ENCODE assay signal across 33 cellular contexts in the genomic region with DNA sequence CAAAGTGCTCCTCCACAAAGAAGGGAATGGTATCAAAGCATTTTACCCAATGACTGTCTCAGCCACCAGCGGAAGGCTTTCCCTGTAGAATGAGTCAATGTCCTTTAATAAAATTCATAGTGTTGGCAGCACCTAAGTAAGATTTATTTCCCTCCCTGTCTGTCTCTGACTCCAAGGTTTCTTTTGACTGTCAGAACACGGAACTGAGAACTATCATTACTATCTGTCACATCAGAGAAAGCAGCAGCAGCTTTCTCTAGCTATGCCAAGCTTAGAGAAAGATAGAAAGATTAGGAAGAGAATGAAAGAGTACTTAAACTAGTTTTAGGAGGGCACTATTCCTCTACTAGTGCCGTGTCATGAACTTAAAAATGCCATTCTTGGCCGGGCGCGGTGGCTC.
A peak's percentile ranks its signal among the peaks of the same experiment; 100 is the strongest.
DNase-seq lines count a peak whose midpoint lies in the region; ATAC-seq and TF ChIP-seq lines count a peak whose summit lies in the region.
"Had no signal": no experiment of that assay in that cellular context is flagged by ENCODE, and none has a peak within 500 bp of the region (broad histone marks: within the 10 kb centered on the region; RNA-seq: fewer than 3 reads in every experiment).

No MANE protein-coding gene starts in this region.

- TF ChIP-seq EP300 in SK-N-SH (IDR thresholded peaks at IDR 0.05; ENCODE audit: borderline replicate concordance in 1 of 2, low read depth in 1 of 2, low read length in 1 of 2) (no peak), neural cell (conservative IDR thresholded peaks at IDR 0.05; ENCODE audit: poor library complexity, severe bottlenecking) (peak; percentile 83)

- no peak overlapping the region for H3K4me2 ChIP-seq in SK-N-SH
- no peak overlapping the region for H3K4me2 ChIP-seq in Loucy (ENCODE audit: low read depth, low read length, poor library complexity, severe bottlenecking)
- H3K4me2 ChIP-seq in neural cell (ENCODE audit: low read length), result no peak overlapping the region
- H3K4me2 ChIP-seq: A549; BLaER1; BLaER1 treated with 17β-estradiol and CSF1 and Interleukin-3, amounts not matched to agents 10 nM and 100 nM had no signal

- H3K9me2 ChIP-seq in SK-N-SH (no peaks in the 10 kb centered on the region), Loucy (replicated peaks; ENCODE audit: low read depth, low read length) (no peaks in the 10 kb centered on the region), neural cell (ENCODE audit: insufficient read depth, low read length) (no peaks in the 10 kb centered on the region)

- H3K27ac ChIP-seq in SK-N-SH (ENCODE audit: low read depth in 2 of 2, low read length in 1 of 2) (no peak overlapping the region), neural cell (ENCODE audit: low read length) (peak overlapping the region; percentile 1)
- H3K27ac ChIP-seq: 22Rv1; A549; BLaER1; BLaER1 treated with 17β-estradiol and CSF1 and Interleukin-3, amounts not matched to agents 10 nM and 100 nM; C4-2B had no signal

- no peak for ATAC-seq in SK-N-SH treated with all-trans-retinoic acid at 6 μM for 48 hours
- ATAC-seq in stimulated activated naive CD8-positive, alpha-beta T cell treated with anti-CD3 and anti-CD28 coated beads, Interleukin-15, amount 100 ng/mL, for 72 hours, result no peak
- ATAC-seq: A549; CD8-positive, alpha-beta T cell had no signal

- H3K36me3 ChIP-seq in SK-N-SH (replicated peaks in 1 of 2; ENCODE audit: control insufficient read depth in 1 of 2, insufficient read depth in 2 of 2, low read length in 1 of 2), result no peaks in the 10 kb centered on the region
- H3K36me3 ChIP-seq in Loucy (ENCODE audit: insufficient read depth, low read length), result no peaks in the 10 kb centered on the region
- no peaks in the 10 kb centered on the region for H3K36me3 ChIP-seq in neural cell (ENCODE audit: insufficient read depth, low read length)
- H3K36me3 ChIP-seq: BE2C; BLaER1; BLaER1 treated with 17β-estradiol and CSF1 and Interleukin-3, amounts not matched to agents 10 nM and 100 nM had no signal

- H3K4me1 Mint-ChIP-seq in stimulated activated naive CD8-positive, alpha-beta T cell treated with anti-CD3 and anti-CD28 coated beads, Interleukin-15, amount 100 ng/mL, for 72 hours, result no peaks in the 10 kb centered on the region
- H3K4me1 Mint-ChIP-seq: B cell; CD14-positive monocyte; CD4-positive, alpha-beta memory T cell; CD4-positive, CD25-positive, alpha-beta regulatory T cell; CD8-positive, alpha-beta memory T cell had no signal

- H3K4me1 ChIP-seq in SK-N-SH (ENCODE audit: control insufficient read depth in 1 of 2, insufficient read depth in 2 of 2, low read depth in 1 of 2, low read length in 1 of 2) (peaks cover 0 to 13% of the 10 kb centered on the region in 2 experiments; a peak in 2 of 4 replicates), Loucy (ENCODE audit: insufficient read depth, low read length, poor library complexity, severe bottlenecking) (peaks cover 43% of the 10 kb centered on the region)
- H3K4me1 ChIP-seq: A549; BLaER1; BLaER1 treated with 17β-estradiol and CSF1 and Interleukin-3, amounts not matched to agents 10 nM and 100 nM; Caco-2 had no signal

- no peaks in the 10 kb centered on the region for H3K9me3 ChIP-seq in SK-N-SH
- no peaks in the 10 kb centered on the region for H3K9me3 ChIP-seq in Loucy (ENCODE audit: insufficient read depth, low read depth, low read length)
- no peaks in the 10 kb centered on the region for H3K9me3 ChIP-seq in neural cell (ENCODE audit: low read length)
- H3K9me3 ChIP-seq: A549; BE2C; BLaER1; BLaER1 treated with 17β-estradiol and CSF1 and Interleukin-3, amounts not matched to agents 10 nM and 100 nM; Caco-2 had no signal

- H2AFZ ChIP-seq in SK-N-SH (ENCODE audit: low read depth), result no peak overlapping the region
- H2AFZ ChIP-seq in Loucy (ENCODE audit: low read length), result 0 out of 2 replicates have a peak overlapping the region, but pooled peaks have one; percentile 81
- no peak overlapping the region for H2AFZ ChIP-seq in neural cell (ENCODE audit: low read depth, low read length)

- H3K79me2 ChIP-seq in SK-N-SH (ENCODE audit: insufficient read depth) (no peaks in the 10 kb centered on the region), Loucy (ENCODE audit: insufficient read depth, low read length) (no peaks in the 10 kb centered on the region), neural cell (replicated peaks; ENCODE audit: insufficient read depth, low read length) (no peaks in the 10 kb centered on the region)

- TF ChIP-seq RAD21 in SK-N-SH (IDR thresholded peaks at IDR 0.05; ENCODE audit: low read length), result no peak
- TF ChIP-seq RAD21 in neural cell (conservative IDR thresholded peaks at IDR 0.05), result no peak

- H3K9ac ChIP-seq in SK-N-SH (no peak overlapping the region), Loucy (ENCODE audit: low read depth, low read length, poor library complexity, severe bottlenecking) (no peak overlapping the region), neural cell (ENCODE audit: low read length) (no peak overlapping the region)
- H3K9ac ChIP-seq: BLaER1; BLaER1 treated with 17β-estradiol and CSF1 and Interleukin-3, amounts not matched to agents 10 nM and 100 nM had no signal

- H3K9me3 Mint-ChIP-seq in stimulated activated naive CD8-positive, alpha-beta T cell treated with anti-CD3 and anti-CD28 coated beads, Interleukin-15, amount 100 ng/mL, for 72 hours, result peaks cover 0 to 13% of the 10 kb centered on the region in 2 donors

- no peak overlapping the region for H3K27ac Mint-ChIP-seq in stimulated activated naive CD8-positive, alpha-beta T cell treated with anti-CD3 and anti-CD28 coated beads, Interleukin-15, amount 100 ng/mL, for 72 hours
- H3K27ac Mint-ChIP-seq: B cell; CD14-positive monocyte; CD4-positive, alpha-beta memory T cell; CD4-positive, alpha-beta T cell; CD4-positive, CD25-positive, alpha-beta regulatory T cell; CD8-positive, alpha-beta memory T cell; CD8-positive, alpha-beta T cell had no signal

- DNase-seq in SK-N-SH (no peak), foreskin melanocyte (no peak)
- no peak for DNase-seq in stimulated activated naive CD8-positive, alpha-beta T cell treated with anti-CD3 and anti-CD28 coated beads, Interleukin-15, amount 100 ng/mL, for 72 hours
- DNase-seq: 8988T; ACHN; AML-193; BE2C; C1 segment of cervical spinal cord; Caco-2; Calu3; CD4-positive, alpha-beta memory T cell; CD4-positive, alpha-beta T cell; CD4-positive, CD25-positive, alpha-beta regulatory T cell; CD8-positive, alpha-beta memory T cell; CD8-positive, alpha-beta T cell; COR-L47; DMS 273 treated with DMSO at 0.1 percent for 48 hours; DMS153; DMS53; DMS79; DMS79 treated with DMSO at 0.1 percent for 48 hours; DND-41; EL had no signal

- H4K20me1 ChIP-seq in SK-N-SH (ENCODE audit: insufficient read depth) (no peaks in the 10 kb centered on the region), Loucy (ENCODE audit: insufficient read depth, low read length, poor library complexity, severe bottlenecking) (no peaks in the 10 kb centered on the region), neural cell (ENCODE audit: insufficient read depth) (no peaks in the 10 kb centered on the region)
- H4K20me1 ChIP-seq: BLaER1; BLaER1 treated with 17β-estradiol and CSF1 and Interleukin-3, amounts not matched to agents 10 nM and 100 nM had no signal

- H3F3A ChIP-seq in SK-N-SH (replicated peaks; ENCODE audit: insufficient read depth) (no peaks in the 10 kb centered on the region), Loucy (ENCODE audit: low read depth) (no peaks in the 10 kb centered on the region), neural cell (ENCODE audit: insufficient read depth, low read length, poor library complexity, severe bottlenecking) (no peaks in the 10 kb centered on the region)

- H3K27me3 Mint-ChIP-seq in stimulated activated naive CD8-positive, alpha-beta T cell treated with anti-CD3 and anti-CD28 coated beads, Interleukin-15, amount 100 ng/mL, for 72 hours, result no peaks in the 10 kb centered on the region
- H3K27me3 Mint-ChIP-seq: B cell; CD4-positive, alpha-beta memory T cell; CD4-positive, alpha-beta T cell; CD4-positive, CD25-positive, alpha-beta regulatory T cell had no signal

- 58% methylated on average over 6 of the region's 6 CpGs for WGBS in SK-N-SH (ENCODE audit: low lambda C conversion rate)

- TF ChIP-seq CTCF in SK-N-SH (IDR thresholded peaks at IDR 0.05) (no peak), Loucy (conservative IDR thresholded peaks at IDR 0.05; ENCODE audit: low read length) (no peak), neural cell (IDR thresholded peaks at IDR 0.05; ENCODE audit: poor library complexity, severe bottlenecking) (no peak)

- H3K4me3 Mint-ChIP-seq in stimulated activated naive CD8-positive, alpha-beta T cell treated with anti-CD3 and anti-CD28 coated beads, Interleukin-15, amount 100 ng/mL, for 72 hours, result no peak overlapping the region
- H3K4me3 Mint-ChIP-seq: B cell; CD14-positive monocyte; CD4-positive, alpha-beta memory T cell; CD4-positive, alpha-beta T cell; CD4-positive, CD25-positive, alpha-beta regulatory T cell; CD8-positive, alpha-beta memory T cell; CD8-positive, alpha-beta T cell had no signal

- POLR2A ChIA-PET in SK-N-SH (lab: Yijun Ruan, JAX), result no interaction called here

- H3K4me3 ChIP-seq in SK-N-SH (ENCODE audit: low read depth in 2 of 2, low read length in 1 of 2), result no peak overlapping the region
- H3K4me3 ChIP-seq in Loucy (ENCODE audit: low read length, poor library complexity, severe bottlenecking), result no peak overlapping the region
- H3K4me3 ChIP-seq in neural cell (ENCODE audit: low read length), result peak overlapping the region; percentile 22
- H3K4me3 ChIP-seq: A549; BLaER1; BLaER1 treated with 17β-estradiol and CSF1 and Interleukin-3, amounts not matched to agents 10 nM and 100 nM had no signal

- CTCF ChIA-PET in SK-N-SH (lab: Yijun Ruan, JAX), result interaction anchor here (1.6 to 2.4 kb wide), 2 partner anchors 12 to 261 kb away, joined by 3 to 5 read pairs; no protein-coding TSS in a partner anchor

- H3K27me3 ChIP-seq in SK-N-SH (ENCODE audit: insufficient read depth), result no peaks in the 10 kb centered on the region
- no peaks in the 10 kb centered on the region for H3K27me3 ChIP-seq in Loucy (ENCODE audit: insufficient read depth, low read length, poor library complexity, severe bottlenecking)
- no peaks in the 10 kb centered on the region for H3K27me3 ChIP-seq in neural cell (ENCODE audit: insufficient read depth, low read depth, low read length)
- H3K27me3 ChIP-seq: BE2C; BLaER1; BLaER1 treated with 17β-estradiol and CSF1 and Interleukin-3, amounts not matched to agents 10 nM and 100 nM had no signal

TF ChIP-seq in SK-N-SH treated with all-trans-retinoic acid at 6 μM for 48 hours, 23 proteins besides CTCF, POLR2A, EP300 and RAD21 (continues in another document):
- TF ChIP-seq RARB (CRISPR knock-in tag; IDR thresholded peaks at IDR 0.05) (no peak), GLIS3 (CRISPR knock-in tag; IDR thresholded peaks at IDR 0.05) (0 out of 2 replicates have a peak, but pooled peaks have one; percentile 29), SNAI2 (CRISPR knock-in tag; IDR thresholded peaks at IDR 0.05) (no peak)

TF ChIP-seq in neural cell, 6 proteins besides CTCF, POLR2A, EP300 and RAD21 (continues in another document):
- TF ChIP-seq MXI1 (conservative IDR thresholded peaks at IDR 0.05; ENCODE audit: poor library complexity, severe bottlenecking) (no peak), SMC3 (conservative IDR thresholded peaks at IDR 0.05; ENCODE audit: poor library complexity) (peak; percentile 15), POLR2AphosphoS5 (IDR thresholded peaks at IDR 0.05) (peak; percentile 78)
